ENCODE assay signal across 1 cellular context in genomic region chr22:19966908-19967750, GRCh38.
TF ChIP-seq lines count a peak whose summit lies in the region.

No MANE protein-coding gene starts in this region.

TF ChIP-seq in HepG2, 621 proteins besides CTCF, POLR2A, EP300 and RAD21:
- TF ChIP-seq SAP130 (CRISPR knock-in tag; IDR thresholded peaks at IDR 0.05; ENCODE audit: low read depth) (peak; percentile 23; the same call in 1 of the 2 replicates), MAX (IDR thresholded peaks at IDR 0.05) (peak; percentile 24; the same call in 1 of the 2 replicates), MNT (IDR thresholded peaks at IDR 0.05) (no peak), ZBTB38 (CRISPR knock-in tag; IDR thresholded peaks at IDR 0.05) (peak; percentile 51; the same call in 1 of the 2 replicates), NR2F6 (IDR thresholded peaks at IDR 0.05) (peak; percentile 19; the same call in 1 of the 2 replicates), NR2F6 (CRISPR knock-in tag; IDR thresholded peaks at IDR 0.05) (no peak), ZNF124 (CRISPR knock-in tag; IDR thresholded peaks at IDR 0.05) (no peak), NR2F1 (CRISPR knock-in tag; IDR thresholded peaks at IDR 0.05) (peak in 1 of 2 experiments; percentile 30; a peak in 1 of 4 replicates)
- TF ChIP-seq, protein P1, sequence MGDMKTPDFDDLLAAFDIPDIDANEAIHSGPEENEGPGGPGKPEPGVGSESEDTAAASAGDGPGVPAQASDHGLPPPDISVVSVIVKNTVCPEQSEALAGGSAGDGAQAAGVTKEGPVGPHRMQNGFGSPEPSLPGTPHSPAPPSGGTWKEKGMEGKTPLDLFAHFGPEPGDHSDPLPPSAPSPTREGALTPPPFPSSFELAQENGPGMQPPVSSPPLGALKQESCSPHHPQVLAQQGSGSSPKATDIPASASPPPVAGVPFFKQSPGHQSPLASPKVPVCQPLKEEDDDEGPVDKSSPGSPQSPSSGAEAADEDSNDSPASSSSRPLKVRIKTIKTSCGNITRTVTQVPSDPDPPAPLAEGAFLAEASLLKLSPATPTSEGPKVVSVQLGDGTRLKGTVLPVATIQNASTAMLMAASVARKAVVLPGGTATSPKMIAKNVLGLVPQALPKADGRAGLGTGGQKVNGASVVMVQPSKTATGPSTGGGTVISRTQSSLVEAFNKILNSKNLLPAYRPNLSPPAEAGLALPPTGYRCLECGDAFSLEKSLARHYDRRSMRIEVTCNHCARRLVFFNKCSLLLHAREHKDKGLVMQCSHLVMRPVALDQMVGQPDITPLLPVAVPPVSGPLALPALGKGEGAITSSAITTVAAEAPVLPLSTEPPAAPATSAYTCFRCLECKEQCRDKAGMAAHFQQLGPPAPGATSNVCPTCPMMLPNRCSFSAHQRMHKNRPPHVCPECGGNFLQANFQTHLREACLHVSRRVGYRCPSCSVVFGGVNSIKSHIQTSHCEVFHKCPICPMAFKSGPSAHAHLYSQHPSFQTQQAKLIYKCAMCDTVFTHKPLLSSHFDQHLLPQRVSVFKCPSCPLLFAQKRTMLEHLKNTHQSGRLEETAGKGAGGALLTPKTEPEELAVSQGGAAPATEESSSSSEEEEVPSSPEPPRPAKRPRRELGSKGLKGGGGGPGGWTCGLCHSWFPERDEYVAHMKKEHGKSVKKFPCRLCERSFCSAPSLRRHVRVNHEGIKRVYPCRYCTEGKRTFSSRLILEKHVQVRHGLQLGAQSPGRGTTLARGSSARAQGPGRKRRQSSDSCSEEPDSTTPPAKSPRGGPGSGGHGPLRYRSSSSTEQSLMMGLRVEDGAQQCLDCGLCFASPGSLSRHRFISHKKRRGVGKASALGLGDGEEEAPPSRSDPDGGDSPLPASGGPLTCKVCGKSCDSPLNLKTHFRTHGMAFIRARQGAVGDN (CRISPR knock-in tag; IDR thresholded peaks at IDR 0.05): peak; percentile 28; the same call in 1 of the 2 replicates
